ENCODE assay signal across 11 cellular contexts in genomic region chr21:34844924-34845238, GRCh38.
DNase-seq lines count a peak whose midpoint lies in the region; FAIRE-seq and TF ChIP-seq lines count a peak whose summit lies in the region.
"Had no signal": no experiment of that assay in that cellular context is flagged by ENCODE, and none has a peak within 500 bp of the region (broad histone marks: within the 10 kb centered on the region; RNA-seq: fewer than 3 reads in every experiment).

No MANE protein-coding gene starts in this region.

- H3K4me3 ChIP-seq in HEK293 (ENCODE audit: low read depth, low read length) = no peak overlapping the region
- H3K4me3 ChIP-seq in prostate gland = no peak overlapping the region
- no peak overlapping the region for H3K4me3 ChIP-seq in kidney (ENCODE audit: low read length in 2 of 2)
- H3K4me3 ChIP-seq: cardiac muscle cell, pancreas had no signal

- no peak for TF ChIP-seq POLR2A in prostate gland (IDR thresholded peaks at IDR 0.05)

- no peak overlapping the region for H3K9ac ChIP-seq in kidney (ENCODE audit: low read length in 2 of 2)

- H3K4me1 ChIP-seq in HEK293 (ENCODE audit: control insufficient read depth, insufficient read depth, low read length) (peaks cover 39% of the 10 kb centered on the region), prostate gland (replicated peaks) (peaks cover 16% of the 10 kb centered on the region), kidney (ENCODE audit: control insufficient read depth in 1 of 2, insufficient read depth in 1 of 2, low read depth in 1 of 2, low read length in 2 of 2) (peaks cover 5 to 7% of the 10 kb centered on the region in 2 donors)

- CTCF ChIA-PET in HEK293 (lab: Yijun Ruan, JAX) = interaction anchor here (1.0 kb wide), 1 partner anchor 99 kb away, joined by 5 read pairs; no protein-coding TSS in a partner anchor

- H3K27ac ChIP-seq in HEK293 (ENCODE audit: extremely low read depth, low read depth, low read length) = peak overlapping the region; percentile 96
- H3K27ac ChIP-seq in prostate gland = peak overlapping the region; percentile 66 to 68
- no peak overlapping the region for H3K27ac ChIP-seq in kidney (ENCODE audit: low read depth in 2 of 2, low read length in 2 of 2)
- H3K27ac ChIP-seq: cardiac muscle cell had no signal

- H3K36me3 ChIP-seq in HEK293 (ENCODE audit: control insufficient read depth in 2 of 2, insufficient read depth in 1 of 2, low read length in 2 of 2) (no peaks in the 10 kb centered on the region), prostate gland (no peaks in the 10 kb centered on the region), kidney (ENCODE audit: control insufficient read depth in 1 of 2, insufficient read depth in 2 of 2, low read length in 2 of 2) (no peaks in the 10 kb centered on the region)
- H3K36me3 ChIP-seq: cardiac muscle cell, pancreas had no signal

- no peak for TF ChIP-seq CTCF in HEK293 (tag by site-specific recombination; IDR thresholded peaks at IDR 0.05)
- TF ChIP-seq CTCF in prostate gland (IDR thresholded peaks at IDR 0.05) = no peak
- TF ChIP-seq CTCF in kidney (IDR thresholded peaks at IDR 0.05; ENCODE audit: borderline replicate concordance, extremely low read depth, insufficient read depth) = no peak

- WGBS in prostate gland = 51% methylated on average over 4 of the region's 4 CpGs

- POLR2A ChIA-PET in HEK293 (lab: Yijun Ruan, JAX) = interaction anchor here (0.6 to 4.2 kb wide), 5 partner anchors 18 to 45 kb away, joined by 3 to 56 read pairs (median 10); no protein-coding TSS in a partner anchor

- FAIRE-seq in kidney (lab: Jason Lieb, UNC) = no peak
- FAIRE-seq: pancreas had no signal

- DNase-seq in NCI-H2171 treated with DMSO at 0.1 percent for 48 hours (lab: John Stamatoyannopoulos, UW) (peak; percentile 82), cerebellar cortex (ENCODE audit: low spot score) (peak; percentile 23), prostate gland (ENCODE audit: low spot score) (no peak), inferior parietal cortex (ENCODE audit: extremely low spot score) (no peak), kidney (no peak), H4 (ENCODE audit: low spot score) (no peak), GDM1 (lab: John Stamatoyannopoulos, UW) (no peak)
- DNase-seq: NCI-H526 had no signal

- intact Hi-C loops in prostate gland (cut with DNase I) (no loop called here), kidney (cut with DNase I) (no loop called here)

- no peaks in the 10 kb centered on the region for H3K27me3 ChIP-seq in prostate gland (replicated peaks; ENCODE audit: insufficient read depth)
- H3K27me3 ChIP-seq: pancreas had no signal

- H3K9me3 ChIP-seq in HEK293 (ENCODE audit: control insufficient read depth, insufficient read depth, low read depth, low read length) (no peaks in the 10 kb centered on the region), prostate gland (no peaks in the 10 kb centered on the region), kidney (ENCODE audit: control insufficient read depth in 1 of 2, low read length in 2 of 2) (no peaks in the 10 kb centered on the region)
- H3K9me3 ChIP-seq: pancreas had no signal

TF ChIP-seq in HEK293, 187 proteins besides CTCF, POLR2A, EP300 and RAD21 (continues in another document):
- no peak for TF ChIP-seq PRDM2 (tag by site-specific recombination; IDR thresholded peaks at IDR 0.05; ENCODE audit: borderline replicate concordance)
- no peak for TF ChIP-seq ZNF777 (tag by site-specific recombination; IDR thresholded peaks at IDR 0.05; ENCODE audit: borderline replicate concordance)
- TF ChIP-seq ZNF677 (tag by site-specific recombination; IDR thresholded peaks at IDR 0.05) = no peak; the same call in 1 of the 2 replicates
- TF ChIP-seq ZNF433 (tag by site-specific recombination; IDR thresholded peaks at IDR 0.05; ENCODE audit: low read depth) = no peak
- no peak for TF ChIP-seq ZNF169 (tag by site-specific recombination; IDR thresholded peaks at IDR 0.05)
- no peak for TF ChIP-seq HOXD13 (CRISPR knock-in tag; IDR thresholded peaks at IDR 0.05; ENCODE audit: borderline replicate concordance)
- TF ChIP-seq ZNF610 (tag by site-specific recombination; IDR thresholded peaks at IDR 0.05; ENCODE audit: borderline replicate concordance) = no peak
- no peak for TF ChIP-seq ZNF248 (tag by site-specific recombination; IDR thresholded peaks at IDR 0.05)
- TF ChIP-seq KLF8 (tag by site-specific recombination; IDR thresholded peaks at IDR 0.05) = peak; percentile 90
- TF ChIP-seq ZNF747 (tag by site-specific recombination; IDR thresholded peaks at IDR 0.05) = no peak
- TF ChIP-seq ZNF140 (tag by site-specific recombination; IDR thresholded peaks at IDR 0.05) = no peak
- peak; percentile 5; the same call in 1 of the 2 replicates for TF ChIP-seq ZBTB48 (tag by site-specific recombination; IDR thresholded peaks at IDR 0.05)
- TF ChIP-seq ZFHX2 (tag by site-specific recombination; conservative IDR thresholded peaks at IDR 0.05) = no peak
- no peak for TF ChIP-seq ZNF830 (tag by site-specific recombination; IDR thresholded peaks at IDR 0.05; ENCODE audit: low read depth)
- no peak for TF ChIP-seq ZNF366 (tag by site-specific recombination; conservative IDR thresholded peaks at IDR 0.05)
- TF ChIP-seq ZNF202 (tag by site-specific recombination; IDR thresholded peaks at IDR 0.05; ENCODE audit: borderline replicate concordance) = no peak
- no peak for TF ChIP-seq ZNF558 (tag by site-specific recombination; IDR thresholded peaks at IDR 0.05)
- TF ChIP-seq ZNF184 (tag by site-specific recombination; IDR thresholded peaks at IDR 0.05) = no peak
- no peak for TF ChIP-seq HOXC10 (CRISPR knock-in tag; IDR thresholded peaks at IDR 0.05)
- TF ChIP-seq ZNF26 (tag by site-specific recombination; IDR thresholded peaks at IDR 0.05) = no peak
- TF ChIP-seq ZNF654 (tag by site-specific recombination; IDR thresholded peaks at IDR 0.05; ENCODE audit: low read depth) = no peak
- TF ChIP-seq GLIS2 (tag by site-specific recombination; IDR thresholded peaks at IDR 0.05) = no peak
- no peak for TF ChIP-seq PRDM1 (tag by site-specific recombination; IDR thresholded peaks at IDR 0.05)
- no peak for TF ChIP-seq ZNF416 (tag by site-specific recombination; IDR thresholded peaks at IDR 0.05)
- TF ChIP-seq ZNF146 (tag by site-specific recombination; IDR thresholded peaks at IDR 0.05) = no peak
- no peak for TF ChIP-seq ZNF174 (tag by site-specific recombination; IDR thresholded peaks at IDR 0.05)
- TF ChIP-seq ZNF112 (tag by site-specific recombination; IDR thresholded peaks at IDR 0.05) = no peak
- TF ChIP-seq ZFP37 (tag by site-specific recombination; IDR thresholded peaks at IDR 0.05) = no peak; the same call in 1 of the 2 replicates
- TF ChIP-seq ZNF629 (tag by site-specific recombination; IDR thresholded peaks at IDR 0.05) = peak; percentile 62

Comparison
In these comparisons a context has a peak if more than half of its experiments do, and no peak if none do; other contexts are left out.
1. H3K27ac ChIP-seq: peak in HEK293 (single experiment) and prostate gland (2 of 2); none in kidney (0 of 2).
2. DNase-seq: peak in NCI-H2171 treated with DMSO at 0.1 percent for 48 hours (single experiment) and cerebellar cortex (single experiment); none in prostate gland (single experiment), inferior parietal cortex (single experiment), kidney (single experiment), H4 (single experiment) and GDM1 (single experiment).